ENCODE assay signal across 20 cellular contexts in the genomic region with DNA sequence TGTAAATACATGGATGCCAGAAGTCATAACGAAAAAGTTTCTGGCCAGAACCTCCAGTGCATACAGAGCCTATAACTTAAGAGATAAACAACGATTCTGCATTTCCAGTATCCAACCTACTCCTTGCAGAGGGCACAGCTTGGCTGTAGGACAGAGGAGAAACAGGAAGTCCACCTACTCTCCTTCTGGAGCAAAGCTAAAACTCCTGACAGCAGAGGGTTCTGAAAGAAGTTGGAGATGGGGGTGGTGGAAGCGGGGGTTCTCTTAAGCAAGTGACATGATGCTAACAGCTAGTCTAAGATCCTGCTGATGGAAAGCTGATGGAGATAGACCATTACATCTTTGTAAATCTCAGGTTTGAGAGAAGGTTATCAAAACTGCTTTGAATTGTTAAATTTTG. TPM values are rescaled to one million over a fixed set of nuclear protein-coding genes. Genes with fewer than 3 reads are reported as not detected.
DNase-seq lines count a peak whose midpoint lies in the region; ATAC-seq and TF ChIP-seq lines count a peak whose summit lies in the region.
"Had no signal": no experiment of that assay in that cellular context is flagged by ENCODE, and none has a peak within 500 bp of the region (broad histone marks: within the 10 kb centered on the region; RNA-seq: fewer than 3 reads in every experiment).

No MANE protein-coding gene starts in this region.

- peak overlapping the region; percentile 3 for H3K27ac Mint-ChIP-seq in central memory CD8-positive, alpha-beta T cell (ENCODE audit: low read depth)
- H3K27ac Mint-ChIP-seq: CD8-positive, alpha-beta T cell; GM23338; H9 had no signal

- no peak for ATAC-seq in central memory CD8-positive, alpha-beta T cell (replicated peaks; ENCODE audit: extremely low read depth, poor library complexity, severe bottlenecking)
- ATAC-seq in HG02759 (IDR thresholded peaks at IDR 0.05; ENCODE audit: unreplicated experiment), result no peak
- ATAC-seq: A549; CD8-positive, alpha-beta T cell; GM23338; HCT116 had no signal

- H3K36me3 Mint-ChIP-seq in central memory CD8-positive, alpha-beta T cell (ENCODE audit: insufficient read depth), result peaks cover 51% of the 10 kb centered on the region

- TF ChIP-seq CTCF in thyroid gland (IDR thresholded peaks at IDR 0.05) (no peak), esophagus muscularis mucosa (IDR thresholded peaks at IDR 0.05) (no peak)

- DNase-seq in CD1c-positive myeloid dendritic cell (ENCODE audit: extremely low spot score), result peak; percentile 48
- no peak for DNase-seq in central memory CD8-positive, alpha-beta T cell (ENCODE audit: low spot score in 2 of 2)
- peak; percentile 8 for DNase-seq in occipital lobe (lab: John Stamatoyannopoulos, UW)
- DNase-seq in thyroid gland, result no peak
- DNase-seq in esophagus muscularis mucosa (ENCODE audit: extremely low spot score), result no peak
- DNase-seq in activated naive CD4-positive, alpha-beta T cell treated with anti-CD3 and anti-CD28 coated beads, Interleukin-2, amount 50 U/mL, for 16 hours, result no peak
- DNase-seq: 8988T; ACHN; AML-193; C1 segment of cervical spinal cord; CD4-positive, CD25-positive, alpha-beta regulatory T cell; CD8-positive, alpha-beta T cell; DMS53; DMS79 treated with DMSO at 0.1 percent for 48 hours; GF-D8; H9 had no signal

- H3K4me3 Mint-ChIP-seq in central memory CD8-positive, alpha-beta T cell, result no peak overlapping the region
- H3K4me3 Mint-ChIP-seq: CD4-positive, CD25-positive, alpha-beta regulatory T cell; CD8-positive, alpha-beta T cell; GM23338; H9 had no signal

- no peaks in the 10 kb centered on the region for H3K27me3 ChIP-seq in thyroid gland
- H3K27me3 ChIP-seq in esophagus muscularis mucosa, result no peaks in the 10 kb centered on the region

- WGBS in thyroid gland, 2 donors, result 83 to 94% methylated on average over 3 of the region's 3 CpGs
- WGBS in esophagus muscularis mucosa, result 90% methylated on average over 3 of the region's 3 CpGs

- no peak overlapping the region for H3K27ac ChIP-seq in thyroid gland
- H3K27ac ChIP-seq in esophagus muscularis mucosa (replicated peaks in 1 of 4), result no peak overlapping the region
- H3K27ac ChIP-seq: A549 had no signal

- intact Hi-C loops in thyroid gland (cut with DNase I) (no loop called here), esophagus muscularis mucosa (cut with DNase I) (no loop called here)

- H3K4me1 ChIP-seq in thyroid gland (no peaks in the 10 kb centered on the region), esophagus muscularis mucosa (peaks cover 0 to 11% (median 0%) of the 10 kb centered on the region in 4 donors)

- no peaks in the 10 kb centered on the region for H3K4me1 Mint-ChIP-seq in central memory CD8-positive, alpha-beta T cell

- TF ChIP-seq POLR2A in thyroid gland (IDR thresholded peaks at IDR 0.05) (no peak), esophagus muscularis mucosa (IDR thresholded peaks at IDR 0.05; ENCODE audit: low read depth) (no peak)

- no peaks in the 10 kb centered on the region for H3K9me3 Mint-ChIP-seq in central memory CD8-positive, alpha-beta T cell
- H3K9me3 Mint-ChIP-seq: CD8-positive, alpha-beta T cell; GM23338; H9 had no signal

- TF ChIP-seq EP300 in esophagus muscularis mucosa (IDR thresholded peaks at IDR 0.05), result no peak

- no peaks in the 10 kb centered on the region for H3K27me3 Mint-ChIP-seq in central memory CD8-positive, alpha-beta T cell
- H3K27me3 Mint-ChIP-seq: CD4-positive, CD25-positive, alpha-beta regulatory T cell had no signal

- H3K4me3 ChIP-seq in thyroid gland (replicated peaks in 1 of 3), result no peak overlapping the region
- H3K4me3 ChIP-seq in esophagus muscularis mucosa, result no peak overlapping the region
- H3K4me3 ChIP-seq: A549, GM23338 had no signal

- H3K9me3 ChIP-seq in thyroid gland (no peaks in the 10 kb centered on the region), esophagus muscularis mucosa (no peaks in the 10 kb centered on the region)
- H3K9me3 ChIP-seq: A549 had no signal

- H3K36me3 ChIP-seq in thyroid gland (peaks cover 52 to 65% of the 10 kb centered on the region in 2 donors), esophagus muscularis mucosa (peaks cover 29 to 100% (median 88%) of the 10 kb centered on the region in 4 donors)

RNA-seq across cellular contexts. Expression of a gene that starts 35.5 kb away (rescaled TPM):
- 14.0 TPM for total RNA-seq in occipital lobe
- 100 to 1,000 TPM; 106 to 231 (median 156) TPM for total RNA-seq in thyroid gland
- 10 to 100 TPM; 59.6 to 88.9 (median 69.6) TPM for total RNA-seq in esophagus muscularis mucosa

Comparison
In these comparisons a context has a peak if more than half of its experiments do, and no peak if none do; other contexts are left out.
1. DNase-seq: peak in CD1c-positive myeloid dendritic cell (single experiment) and occipital lobe (single experiment); none in central memory CD8-positive, alpha-beta T cell (0 of 2), thyroid gland (0 of 2), esophagus muscularis mucosa (single experiment) and activated naive CD4-positive, alpha-beta T cell treated with anti-CD3 and anti-CD28 coated beads, Interleukin-2, amount 50 U/mL, for 16 hours (single experiment).